In genomic region chr5:140362875-140363630, GRCh38 we compare ENCODE assay signal across 9 cellular contexts. TPM values are rescaled to one million over a fixed set of nuclear protein-coding genes. Genes with fewer than 3 reads are reported as not detected.
DNase-seq lines count a peak whose midpoint lies in the region; ATAC-seq, FAIRE-seq and TF ChIP-seq lines count a peak whose summit lies in the region.
"Had no signal": no experiment of that assay in that cellular context is flagged by ENCODE, and none has a peak within 500 bp of the region (broad histone marks: within the 10 kb centered on the region; RNA-seq: fewer than 3 reads in every experiment).

No MANE protein-coding gene starts in this region.

- TF ChIP-seq EP300 in transverse colon (IDR thresholded peaks at IDR 0.05; ENCODE audit: low read depth) = no peak

- no peaks in the 10 kb centered on the region for H3K27me3 ChIP-seq in pancreas
- no peaks in the 10 kb centered on the region for H3K27me3 ChIP-seq in transverse colon

- in situ Hi-C loops in SK-MEL-5 (cut with HindIII; ENCODE audit: low pct_unique_long_range_greater_than_20kb, low sequenced_read_pairs) (no loop called here), transverse colon (cut with MboI; ENCODE audit: low pct_ligation_motif_present in 1 of 4, low pct_unique_long_range_greater_than_20kb in 1 of 4, low sequenced_read_pairs in 3 of 4) (no loop called here)

- intact Hi-C loops in head of caudate nucleus (cut with DNase I) (loop anchor here (10.0 kb wide), 1 partner anchor 342 kb away; the partner anchor contains the start of gene ZMAT2), pancreas (cut with DNase I) (loop anchor here (10.0 kb wide), 3 partner anchors 128 to 352 kb away; partner anchors contain the start of genes CD14 (in 1 of the 3) and TMCO6 (in 1 of the 3)), transverse colon (cut with DNase I; ENCODE audit: low total_unique reads) (no loop called here)

- DNase-seq in CMK (ENCODE audit: low read depth) = peak; percentile 38
- DNase-seq in SK-MEL-5 (ENCODE audit: low read depth, low spot score) = peak; percentile 71
- peak; percentile 75 to 80 (median 78) for DNase-seq in activated naive CD4-positive, alpha-beta T cell (lab: John Stamatoyannopoulos, UW)
- DNase-seq in head of caudate nucleus = peak; percentile 60 to 93 (median 84)
- peak; percentile 72 to 96 (median 88) for DNase-seq in pancreas
- peak; percentile 89 for DNase-seq in transverse colon

- H3K36me3 ChIP-seq in pancreas = no peaks in the 10 kb centered on the region
- H3K36me3 ChIP-seq in transverse colon = no peaks in the 10 kb centered on the region

- no peak for TF ChIP-seq POLR2A in transverse colon (IDR thresholded peaks at IDR 0.05)

- TF ChIP-seq CTCF in pancreas (IDR thresholded peaks at IDR 0.05) (peak; percentile 92 to 97 (median 96)), transverse colon (IDR thresholded peaks at IDR 0.05) (peak; percentile 89 to 97 (median 93))

- peak overlapping the region in 2 of 4 donors; percentile 22 to 43 for H3K4me3 ChIP-seq in pancreas
- H3K4me3 ChIP-seq in transverse colon = peak overlapping the region in 1 of 4 donors; percentile 32

- H3K4me1 ChIP-seq in pancreas (no peaks in the 10 kb centered on the region), transverse colon (peaks cover 0 to 14% (median 4%) of the 10 kb centered on the region in 4 donors)

- H3K27ac ChIP-seq in pancreas (no peak overlapping the region), transverse colon (no peak overlapping the region)

- H3K9me3 ChIP-seq in pancreas = no peaks in the 10 kb centered on the region
- no peaks in the 10 kb centered on the region for H3K9me3 ChIP-seq in transverse colon

- peak; percentile 89 for ATAC-seq in GM19438 (IDR thresholded peaks at IDR 0.05; ENCODE audit: low read depth, unreplicated experiment)
- ATAC-seq in HG03565 (IDR thresholded peaks at IDR 0.05; ENCODE audit: unreplicated experiment) = peak; percentile 92
- ATAC-seq in pancreas = peak; percentile 90 to 95 (median 92)

- WGBS in pancreas, 2 donors = 7 to 9% methylated on average over 29 of the region's 29 CpGs
- WGBS in transverse colon (ENCODE audit: low coverage in 1 of 2), 2 donors = 10 to 92% methylated on average over 2 to 29 of the region's 29 CpGs

- FAIRE-seq in pancreas (lab: Jason Lieb, UNC) = no peak
- FAIRE-seq: frontal cortex had no signal

RNA-seq across cellular contexts. Expression of gene SLC4A9, which starts 3.1 kb away (rescaled TPM):
- total RNA-seq in SK-MEL-5 (2014; rRNA removed; shearing (Covaris generic)) = 0.16 and 0.18 TPM in 2 replicates
- 0.12 TPM in 1 of 2 replicates, not detected in the other for polyA plus RNA-seq in SK-MEL-5 (2015; cell fraction: cytosol; rRNA removed)
- polyA plus RNA-seq in SK-MEL-5 (2015; cell fraction: nucleus; rRNA removed) = 2.9 and 3.6 TPM in 2 replicates
- total RNA-seq in pancreas (under 1 TPM in 4 of 6 donors, not detected in 2; 0.12 to 0.32 (median 0.23) TPM), transverse colon (1 to 10 TPM in 1 of 4 donors, under 1 TPM in 2, not detected in 1; 0.48 to 3.0 (median 0.82) TPM)
- polyA plus RNA-seq in pancreas = 1 to 10 TPM in 1 of 2 donors, under 1 TPM in 1; 0.89 to 1.0 TPM

RNA-seq across cellular contexts. Expression of gene HBEGF, which starts 16.6 kb away (rescaled TPM):
- total RNA-seq in SK-MEL-5 (2014; rRNA removed; shearing (Covaris generic)) = 12.2 and 13.4 TPM in 2 replicates
- polyA plus RNA-seq in SK-MEL-5 (2015; cell fraction: cytosol; rRNA removed) = 13.7 and 15.6 TPM in 2 replicates
- 4.9 and 8.7 TPM in 2 replicates for polyA plus RNA-seq in SK-MEL-5 (2015; cell fraction: nucleus; rRNA removed)
- total RNA-seq in pancreas (1 to 10 TPM in 5 of 6 donors, under 1 TPM in 1; 0.97 to 5.0 (median 1.7) TPM), transverse colon (10 to 100 TPM; 10.5 to 40.0 (median 35.6) TPM)
- 1 to 10 TPM; 1.9 to 3.1 TPM for polyA plus RNA-seq in pancreas

RNA-seq across cellular contexts. Expression of gene ANKHD1, which starts 38.6 kb away (rescaled TPM):
- 57.7 and 59.4 TPM in 2 replicates for total RNA-seq in SK-MEL-5 (2014; rRNA removed; shearing (Covaris generic))
- 60.0 and 79.2 TPM in 2 replicates for polyA plus RNA-seq in SK-MEL-5 (2015; cell fraction: cytosol; rRNA removed)
- polyA plus RNA-seq in SK-MEL-5 (2015; cell fraction: nucleus; rRNA removed) = 251 and 275 TPM in 2 replicates
- total RNA-seq in pancreas (10 to 100 TPM; 56.0 to 77.7 (median 64.0) TPM), transverse colon (100 to 1,000 TPM; 113 to 212 (median 164) TPM)
- 10 to 100 TPM; 56.4 to 76.1 TPM for polyA plus RNA-seq in pancreas

Comparison
In these comparisons a context has a peak if more than half of its experiments do, and no peak if none do; other contexts are left out.
1. DNase-seq: peak in every context shown above with its lines; median percentile 89 in transverse colon; 88 in pancreas; 84 in head of caudate nucleus; 78 in activated naive CD4-positive, alpha-beta T cell; 71 in SK-MEL-5; 38 in CMK.